ENCODE assay signal across 8 cellular contexts in genomic region chr19:1026189-1027019, GRCh38. TPM values are rescaled to one million over a fixed set of nuclear protein-coding genes. Genes with fewer than 3 reads are reported as not detected.
DNase-seq lines count a peak whose midpoint lies in the region; ATAC-seq and TF ChIP-seq lines count a peak whose summit lies in the region.

Gene CNN2 (plus strand): TSS chr19:1026608. CDS start chr19:1026662, 54 bp downstream.

- no peaks in the 10 kb centered on the region for H3K4me1 ChIP-seq in iPS-15b (ENCODE audit: control insufficient read depth, insufficient read depth, low read length)
- H3K4me1 ChIP-seq in skeletal muscle tissue (ENCODE audit: control insufficient read depth in 3 of 3, insufficient read depth in 3 of 3, low read length in 3 of 3) = peaks cover 6 to 11% (median 8%) of the 10 kb centered on the region in 3 donors

- in situ Hi-C loops in brain microvascular endothelial cell (cut with HindIII; ENCODE audit: low pct_ligation_motif_present, low sequenced_read_pairs) = no loop called here

- H3K4me3 ChIP-seq in brain microvascular endothelial cell (ENCODE audit: low read depth, low read length) (peak within 1 kb of the TSS; percentile 96), iPS-15b (ENCODE audit: low read depth, low read length) (peak within 1 kb of the TSS; percentile 83), skeletal muscle tissue (ENCODE audit: low read length in 3 of 3) (peak within 1 kb of the TSS; percentile 60 to 73 (median 63))

- H3K36me3 ChIP-seq in brain microvascular endothelial cell (replicated peaks) (peaks cover 16% of the 10 kb centered on the region), iPS-15b (ENCODE audit: control insufficient read depth, insufficient read depth, low read length) (peaks cover 6% of the 10 kb centered on the region), skeletal muscle tissue (ENCODE audit: control insufficient read depth in 3 of 3, insufficient read depth in 3 of 3, low read length in 3 of 3) (no peaks in the 10 kb centered on the region)

- ATAC-seq in GM19025 (IDR thresholded peaks at IDR 0.05; ENCODE audit: low read depth, unreplicated experiment) = peak; percentile 60

- DNase-seq in AG08396 (ENCODE audit: low spot score) (peak; percentile 90), HuH-7.5 (ENCODE audit: low spot score) (peak; percentile 94), T-helper 22 cell (ENCODE audit: low read depth) (peak; percentile 56), brain microvascular endothelial cell (peak; percentile 69), superior temporal gyrus (ENCODE audit: extremely low spot score) (no peak)

- H3K9me3 ChIP-seq in iPS-15b (ENCODE audit: control insufficient read depth, insufficient read depth, low read length) (no peaks in the 10 kb centered on the region), skeletal muscle tissue (ENCODE audit: control insufficient read depth in 3 of 3, low read length in 3 of 3) (no peaks in the 10 kb centered on the region)

- H3K27ac ChIP-seq in brain microvascular endothelial cell = peak within 1 kb of the TSS; percentile 90
- H3K27ac ChIP-seq in skeletal muscle tissue (ENCODE audit: low read depth, low read length) = peak within 1 kb of the TSS; percentile 74

- peak within 1 kb of the TSS; percentile 92 for H3K9ac ChIP-seq in iPS-15b (ENCODE audit: low read depth, low read length)
- peak within 1 kb of the TSS; percentile 43 to 77 (median 72) for H3K9ac ChIP-seq in skeletal muscle tissue (ENCODE audit: low read depth in 1 of 3, low read length in 3 of 3)

- H3K27me3 ChIP-seq in brain microvascular endothelial cell (replicated peaks) (no peaks in the 10 kb centered on the region), iPS-15b (ENCODE audit: control insufficient read depth, insufficient read depth, low read length) (no peaks in the 10 kb centered on the region), skeletal muscle tissue (ENCODE audit: control insufficient read depth in 3 of 3, insufficient read depth in 3 of 3, low read length in 3 of 3) (peaks cover 0 to 22% (median 14%) of the 10 kb centered on the region in 3 donors)

- no peak for TF ChIP-seq CTCF in brain microvascular endothelial cell (IDR thresholded peaks at IDR 0.05; ENCODE audit: low read depth, low read length, missing control alignments)

RNA-seq across cellular contexts. Expression of gene CNN2, which starts in this region (rescaled TPM):
- 40.2 TPM for total RNA-seq in skeletal muscle tissue
